Comparison of ENCODE assay signal across 24 cellular contexts in genomic region chr4:145884775-145885174, GRCh38. TPM values are rescaled to one million over a fixed set of nuclear protein-coding genes. Genes with fewer than 3 reads are reported as not detected.
DNase-seq lines count a peak whose midpoint lies in the region; ATAC-seq, FAIRE-seq and TF ChIP-seq lines count a peak whose summit lies in the region.
"Had no signal": no experiment of that assay in that cellular context is flagged by ENCODE, and none has a peak within 500 bp of the region (broad histone marks: within the 10 kb centered on the region; RNA-seq: fewer than 3 reads in every experiment).

No MANE protein-coding gene starts in this region.

- no peak overlapping the region for H3K4me3 Mint-ChIP-seq in immature natural killer cell
- no peak overlapping the region for H3K4me3 Mint-ChIP-seq in chondrocyte (ENCODE audit: unreplicated experiment)
- H3K4me3 Mint-ChIP-seq: CD8-positive, alpha-beta memory T cell; T-cell had no signal

- in situ Hi-C loops in GM13976 (cut with MboI; ENCODE audit: low sequenced_read_pairs, unreplicated experiment): no loop called here

- H3K27ac Mint-ChIP-seq in immature natural killer cell (no peak overlapping the region), chondrocyte (ENCODE audit: unreplicated experiment) (no peak overlapping the region)
- H3K27ac Mint-ChIP-seq: T-cell had no signal

- no peak overlapping the region for H3K4me3 ChIP-seq in Karpas-422 (ENCODE audit: low read length)
- H3K4me3 ChIP-seq in pancreas: no peak overlapping the region
- H3K4me3 ChIP-seq: BLaER1 treated with 17β-estradiol and CSF1 and Interleukin-3, amounts not matched to agents 10 nM and 100 nM; GM23248 had no signal

- no peak overlapping the region for H3K9ac ChIP-seq in Karpas-422 (ENCODE audit: low read length)
- H3K9ac ChIP-seq: BLaER1 treated with 17β-estradiol and CSF1 and Interleukin-3, amounts not matched to agents 10 nM and 100 nM; GM23248; SK-N-SH had no signal

- peak; percentile 29 for ATAC-seq in GM18861 (IDR thresholded peaks at IDR 0.05; ENCODE audit: unreplicated experiment)
- ATAC-seq in GM21390 (IDR thresholded peaks at IDR 0.05; ENCODE audit: unreplicated experiment): peak; percentile 36
- ATAC-seq in pancreas: no peak
- no peak for ATAC-seq in GM19324 (IDR thresholded peaks at IDR 0.05; ENCODE audit: low FRiP score, unreplicated experiment)
- ATAC-seq: PC-3, T-cell had no signal

- TF ChIP-seq CTCF in pancreas (IDR thresholded peaks at IDR 0.05) (no peak), GM13976 (IDR thresholded peaks at IDR 0.05; ENCODE audit: borderline replicate concordance, control extremely low read depth, extremely low read depth, insufficient read depth, missing control alignments) (no peak), chondrocyte (IDR thresholded peaks at IDR 0.05) (no peak)

- H4K20me1 ChIP-seq in Karpas-422 (ENCODE audit: insufficient read depth, low read depth, low read length): no peaks in the 10 kb centered on the region
- H4K20me1 ChIP-seq: BLaER1 treated with 17β-estradiol and CSF1 and Interleukin-3, amounts not matched to agents 10 nM and 100 nM had no signal

- H3K27me3 ChIP-seq in Karpas-422 (ENCODE audit: low read length) (no peaks in the 10 kb centered on the region), pancreas (no peaks in the 10 kb centered on the region)
- H3K27me3 ChIP-seq: BLaER1 treated with 17β-estradiol and CSF1 and Interleukin-3, amounts not matched to agents 10 nM and 100 nM had no signal

- H3K36me3 ChIP-seq in Karpas-422 (ENCODE audit: insufficient read depth, low read length) (peaks cover 42% of the 10 kb centered on the region), pancreas (no peaks in the 10 kb centered on the region)

- no peak overlapping the region for H2AFZ ChIP-seq in Karpas-422 (ENCODE audit: low read length)
- H2AFZ ChIP-seq: GM23248 had no signal

- H3K4me1 ChIP-seq in Karpas-422 (ENCODE audit: low read length): peaks cover 81% of the 10 kb centered on the region
- peaks cover 0 to 3% (median 0%) of the 10 kb centered on the region in 3 donors for H3K4me1 ChIP-seq in pancreas

- H3K27me3 Mint-ChIP-seq in immature natural killer cell (ENCODE audit: low read depth in 3 of 3): no peaks in the 10 kb centered on the region
- H3K27me3 Mint-ChIP-seq in chondrocyte (ENCODE audit: low read depth): no peaks in the 10 kb centered on the region
- H3K27me3 Mint-ChIP-seq: CD8-positive, alpha-beta memory T cell; T-cell had no signal

- DNase-seq in Karpas-422 (no peak), pancreas (no peak), GM13976 (ENCODE audit: low spot score) (no peak), immature natural killer cell (no peak), chondrocyte (ENCODE audit: low spot score) (no peak)
- DNase-seq: CD8-positive, alpha-beta memory T cell; DMS53; EL; GM23248; HCEC 1CT; NCI-H1105; NCI-H1694; NCI-H510A; NCI-H748 treated with DMSO at 0.1 percent for 48 hours; PC-3; RPMI8226; SHP77 treated with DMSO at 0.1 percent for 48 hours; SK-N-SH; T-cell; T-helper 9 cell had no signal

- H3K9me3 ChIP-seq in Karpas-422 (ENCODE audit: low read length) (no peaks in the 10 kb centered on the region), pancreas (no peaks in the 10 kb centered on the region)
- H3K9me3 ChIP-seq: BLaER1 treated with 17β-estradiol and CSF1 and Interleukin-3, amounts not matched to agents 10 nM and 100 nM; SK-N-SH had no signal

- H3K36me3 Mint-ChIP-seq in immature natural killer cell: peaks cover 4 to 31% (median 20%) of the 10 kb centered on the region in 3 donors
- peaks cover 14% of the 10 kb centered on the region for H3K36me3 Mint-ChIP-seq in chondrocyte (ENCODE audit: low read depth)

- H3K27ac ChIP-seq in Karpas-422 (ENCODE audit: low read length): peak overlapping the region; percentile 17
- H3K27ac ChIP-seq in pancreas: no peak overlapping the region
- H3K27ac ChIP-seq: BLaER1 treated with 17β-estradiol and CSF1 and Interleukin-3, amounts not matched to agents 10 nM and 100 nM; GM23248 had no signal

- WGBS in pancreas, 2 donors: 97 to 98% methylated on average over 1 of the region's 1 CpG

- intact Hi-C loops in pancreas (cut with DNase I): no loop called here

- H3K4me1 Mint-ChIP-seq in immature natural killer cell (peaks cover 10 to 46% of the 10 kb centered on the region in 2 donors), chondrocyte (ENCODE audit: low read depth) (peaks cover 43% of the 10 kb centered on the region)

- peak overlapping the region; percentile 38 for H3K4me2 ChIP-seq in Karpas-422 (ENCODE audit: low read depth, low read length, poor library complexity, severe bottlenecking)
- H3K4me2 ChIP-seq: SK-N-SH had no signal

- no peaks in the 10 kb centered on the region for H3K9me3 Mint-ChIP-seq in immature natural killer cell
- no peaks in the 10 kb centered on the region for H3K9me3 Mint-ChIP-seq in chondrocyte (ENCODE audit: low read depth)
- H3K9me3 Mint-ChIP-seq: CD8-positive, alpha-beta memory T cell; T-cell had no signal

- peak; percentile 17 for FAIRE-seq in pancreas (lab: Jason Lieb, UNC)

- H3K9me2 ChIP-seq in Karpas-422 (replicated peaks; ENCODE audit: insufficient read depth, low read length): no peaks in the 10 kb centered on the region
- H3K9me2 ChIP-seq: SK-N-SH had no signal

- peaks cover 98% of the 10 kb centered on the region for H3K79me2 ChIP-seq in Karpas-422 (ENCODE audit: low read length)

RNA-seq across cellular contexts. Expression of gene ZNF827, which starts 53.8 kb away (rescaled TPM):
- 44.6 and 70.4 TPM in 2 replicates for total RNA-seq in Karpas-422 (2014; rRNA removed; shearing (Covaris generic); ENCODE audit: low replicate concordance)
- total RNA-seq in pancreas: 10 to 100 TPM in 1 of 6 donors, 1 to 10 TPM in 5; 4.0 to 13.8 (median 5.3) TPM
- polyA plus RNA-seq in pancreas: 1 to 10 TPM; 3.8 to 4.1 TPM
- polyA plus RNA-seq in immature natural killer cell: 1 to 10 TPM; 1.5 to 4.6 (median 1.7) TPM
- total RNA-seq in chondrocyte: 23.8 to 40.9 TPM (median 27.6 TPM) in 3 replicates

Comparison
In these comparisons a context has a peak if more than half of its experiments do, and no peak if none do; other contexts are left out.
1. ATAC-seq: peak in GM18861 (single experiment) and GM21390 (single experiment); none in pancreas (0 of 4) and GM19324 (single experiment).